In genomic region chr12:26790645-26790994, GRCh38 we compare ENCODE assay signal across 16 cellular contexts. TPM values are rescaled to one million over a fixed set of nuclear protein-coding genes. Genes with fewer than 3 reads are reported as not detected.
A peak's percentile ranks its signal among the peaks of the same experiment; 100 is the strongest.
DNase-seq lines count a peak whose midpoint lies in the region; ATAC-seq and TF ChIP-seq lines count a peak whose summit lies in the region.
"Had no signal": no experiment of that assay in that cellular context is flagged by ENCODE, and none has a peak within 500 bp of the region (broad histone marks: within the 10 kb centered on the region; RNA-seq: fewer than 3 reads in every experiment).

No MANE protein-coding gene starts in this region.

- no peak for TF ChIP-seq CTCF in HFFc6 (IDR thresholded peaks at IDR 0.05)
- TF ChIP-seq CTCF in brain microvascular endothelial cell (IDR thresholded peaks at IDR 0.05; ENCODE audit: low read depth, low read length, missing control alignments) = no peak

- H3K4me2 ChIP-seq in BLaER1 treated with 17β-estradiol and CSF1 and Interleukin-3, amounts not matched to agents 10 nM and 100 nM = peak overlapping the region in 6 of 11 experiments; percentile 47 to 80 (median 74); a peak in 11 of 22 replicates

- no peaks in the 10 kb centered on the region for H3K36me3 Mint-ChIP-seq in HFFc6 (ENCODE audit: low read depth)
- peaks cover 21% of the 10 kb centered on the region for H3K36me3 Mint-ChIP-seq in activated T-helper 1 cell treated with anti-CD3 and anti-CD28 coated beads, Interleukin-12 subunit alpha, Interleukin-12 subunit beta, Interleukin-2, Interleukin-4 antibody, amounts not matched to agents 30 ng/mL and 10 ng/mL and 1 ng/mL, durations not matched to agents 14 hours and 24 hours and 36 hours (ENCODE audit: low read depth)

- no peak overlapping the region for H3K4me3 Mint-ChIP-seq in HFFc6
- no peak overlapping the region for H3K4me3 Mint-ChIP-seq in activated T-helper 1 cell treated with anti-CD3 and anti-CD28 coated beads, Interleukin-12 subunit alpha, Interleukin-12 subunit beta, Interleukin-2, Interleukin-4 antibody, amounts not matched to agents 30 ng/mL and 10 ng/mL and 1 ng/mL, durations not matched to agents 14 hours and 24 hours and 36 hours
- H3K4me3 Mint-ChIP-seq: activated naive CD4-positive, alpha-beta T cell treated with anti-CD3 and anti-CD28 coated beads, Interleukin-2, amount 50 U/mL, for 24 hours; stimulated activated naive B cell treated with anti-CD40 and anti-IgM and Interleukin-4, amounts not matched to agents 10 μg/mL and 1 μg/mL and 100 μg/mL, for 72 hours had no signal

- peaks cover 0 to 30% (median 0%) of the 10 kb centered on the region in 11 experiments; a peak in 6 of 22 replicates for H3K36me3 ChIP-seq in BLaER1 treated with 17β-estradiol and CSF1 and Interleukin-3, amounts not matched to agents 10 nM and 100 nM
- no peaks in the 10 kb centered on the region for H3K36me3 ChIP-seq in brain microvascular endothelial cell (replicated peaks)
- H3K36me3 ChIP-seq in mucosa of rectum (ENCODE audit: control insufficient read depth in 2 of 2, insufficient read depth in 2 of 2, low read length in 2 of 2) = no peaks in the 10 kb centered on the region
- H3K36me3 ChIP-seq: Peyer's patch had no signal

- H3K9me3 ChIP-seq in BLaER1 treated with 17β-estradiol and CSF1 and Interleukin-3, amounts not matched to agents 10 nM and 100 nM (replicated peaks in 1 of 11) = peaks cover 0 to 12% (median 0%) of the 10 kb centered on the region in 11 experiments; a peak in 3 of 22 replicates
- no peaks in the 10 kb centered on the region for H3K9me3 ChIP-seq in mucosa of rectum (ENCODE audit: control insufficient read depth in 2 of 2, low read length in 2 of 2)
- H3K9me3 ChIP-seq: body of pancreas, Peyer's patch had no signal

- no peak for DNase-seq in HFFc6
- DNase-seq in brain microvascular endothelial cell = no peak
- no peak for DNase-seq in stimulated activated naive CD4-positive, alpha-beta T cell treated with Interleukin-2 at 50 U/mL for 16 hours (lab: John Stamatoyannopoulos, UW)
- DNase-seq in activated T-helper 1 cell treated with anti-CD3 and anti-CD28 coated beads, Interleukin-12 subunit alpha, Interleukin-12 subunit beta, Interleukin-2, Interleukin-4 antibody, amounts not matched to agents 30 ng/mL and 10 ng/mL and 1 ng/mL, durations not matched to agents 14 hours and 24 hours and 36 hours (ENCODE audit: low spot score) = no peak
- no peak for DNase-seq in cardiac septum (ENCODE audit: low spot score)
- DNase-seq: activated CD4-positive, alpha-beta T cell treated with anti-CD3 and anti-CD28 coated beads, Interleukin-2, amount 50 U/mL, for 1 hour; NCI-H1105; NCI-H748 treated with DMSO at 0.1 percent for 48 hours; Peyer's patch; stimulated activated naive B cell treated with anti-CD40 and anti-IgM and Interleukin-4, amounts not matched to agents 10 μg/mL and 1 μg/mL and 100 μg/mL, for 72 hours had no signal

- no peaks in the 10 kb centered on the region; a peak in 2 of 22 replicates for H4K20me1 ChIP-seq in BLaER1 treated with 17β-estradiol and CSF1 and Interleukin-3, amounts not matched to agents 10 nM and 100 nM

- peak overlapping the region; percentile 56 for H3K27ac Mint-ChIP-seq in HFFc6
- H3K27ac Mint-ChIP-seq in activated T-helper 1 cell treated with anti-CD3 and anti-CD28 coated beads, Interleukin-12 subunit alpha, Interleukin-12 subunit beta, Interleukin-2, Interleukin-4 antibody, amounts not matched to agents 30 ng/mL and 10 ng/mL and 1 ng/mL, durations not matched to agents 14 hours and 24 hours and 36 hours = no peak overlapping the region
- H3K27ac Mint-ChIP-seq: activated naive CD4-positive, alpha-beta T cell treated with anti-CD3 and anti-CD28 coated beads, Interleukin-2, amount 50 U/mL, for 24 hours; stimulated activated naive B cell treated with anti-CD40 and anti-IgM and Interleukin-4, amounts not matched to agents 10 μg/mL and 1 μg/mL and 100 μg/mL, for 72 hours had no signal

- peaks cover 12 to 58% (median 19%) of the 10 kb centered on the region in 10 experiments for H3K4me1 ChIP-seq in BLaER1 treated with 17β-estradiol and CSF1 and Interleukin-3, amounts not matched to agents 10 nM and 100 nM
- peaks cover 15 to 17% of the 10 kb centered on the region in 2 donors for H3K4me1 ChIP-seq in mucosa of rectum (ENCODE audit: control insufficient read depth in 2 of 2, insufficient read depth in 2 of 2, low read length in 2 of 2)

- in situ Hi-C loops in brain microvascular endothelial cell (cut with HindIII; ENCODE audit: low pct_ligation_motif_present, low sequenced_read_pairs) = no loop called here

- ATAC-seq in GM19397 (IDR thresholded peaks at IDR 0.05; ENCODE audit: unreplicated experiment) = no peak
- ATAC-seq: body of pancreas, K562 had no signal

- H3K4me1 Mint-ChIP-seq in HFFc6 (ENCODE audit: low read depth) = peaks cover 66% of the 10 kb centered on the region
- H3K4me1 Mint-ChIP-seq in activated T-helper 1 cell treated with anti-CD3 and anti-CD28 coated beads, Interleukin-12 subunit alpha, Interleukin-12 subunit beta, Interleukin-2, Interleukin-4 antibody, amounts not matched to agents 30 ng/mL and 10 ng/mL and 1 ng/mL, durations not matched to agents 14 hours and 24 hours and 36 hours (ENCODE audit: low read depth) = peaks cover 31% of the 10 kb centered on the region

- peak overlapping the region in 7 of 11 experiments; percentile 4 to 76 (median 64); a peak in 11 of 22 replicates for H3K27ac ChIP-seq in BLaER1 treated with 17β-estradiol and CSF1 and Interleukin-3, amounts not matched to agents 10 nM and 100 nM
- peak overlapping the region; percentile 24 for H3K27ac ChIP-seq in brain microvascular endothelial cell
- H3K27ac ChIP-seq in mucosa of rectum (ENCODE audit: low read depth in 2 of 2, low read length in 2 of 2) = peak overlapping the region; percentile 3 to 37

- intact Hi-C loops in activated T-helper 1 cell treated with anti-CD3 and anti-CD28 coated beads, Interleukin-12 subunit alpha, Interleukin-12 subunit beta, Interleukin-2, Interleukin-4 antibody, amounts not matched to agents 30 ng/mL and 10 ng/mL and 1 ng/mL, durations not matched to agents 14 hours and 24 hours and 36 hours (cut with micrococcal nuclease) = no loop called here
- intact Hi-C loops in cardiac septum (cut with DNase I) = no loop called here

- no peaks in the 10 kb centered on the region for H3K9me3 Mint-ChIP-seq in HFFc6
- no peaks in the 10 kb centered on the region for H3K9me3 Mint-ChIP-seq in activated T-helper 1 cell treated with anti-CD3 and anti-CD28 coated beads, Interleukin-12 subunit alpha, Interleukin-12 subunit beta, Interleukin-2, Interleukin-4 antibody, amounts not matched to agents 30 ng/mL and 10 ng/mL and 1 ng/mL, durations not matched to agents 14 hours and 24 hours and 36 hours
- H3K9me3 Mint-ChIP-seq: activated naive CD4-positive, alpha-beta T cell treated with anti-CD3 and anti-CD28 coated beads, Interleukin-2, amount 50 U/mL, for 24 hours had no signal

- H3K4me3 ChIP-seq in BLaER1 treated with 17β-estradiol and CSF1 and Interleukin-3, amounts not matched to agents 10 nM and 100 nM = no peak overlapping the region
- H3K4me3 ChIP-seq in brain microvascular endothelial cell (ENCODE audit: low read depth, low read length) (no peak overlapping the region), mucosa of rectum (ENCODE audit: low read length in 2 of 2) (no peak overlapping the region)
- H3K4me3 ChIP-seq: body of pancreas, K562, Peyer's patch had no signal

- no peaks in the 10 kb centered on the region for H3K27me3 Mint-ChIP-seq in HFFc6 (ENCODE audit: insufficient read depth)
- no peaks in the 10 kb centered on the region for H3K27me3 Mint-ChIP-seq in activated T-helper 1 cell treated with anti-CD3 and anti-CD28 coated beads, Interleukin-12 subunit alpha, Interleukin-12 subunit beta, Interleukin-2, Interleukin-4 antibody, amounts not matched to agents 30 ng/mL and 10 ng/mL and 1 ng/mL, durations not matched to agents 14 hours and 24 hours and 36 hours (ENCODE audit: insufficient read depth)
- H3K27me3 Mint-ChIP-seq: activated naive CD4-positive, alpha-beta T cell treated with anti-CD3 and anti-CD28 coated beads, Interleukin-2, amount 50 U/mL, for 24 hours; stimulated activated naive B cell treated with anti-CD40 and anti-IgM and Interleukin-4, amounts not matched to agents 10 μg/mL and 1 μg/mL and 100 μg/mL, for 72 hours had no signal

- no peaks in the 10 kb centered on the region for H3K27me3 ChIP-seq in BLaER1 treated with 17β-estradiol and CSF1 and Interleukin-3, amounts not matched to agents 10 nM and 100 nM
- H3K27me3 ChIP-seq in brain microvascular endothelial cell (replicated peaks) (no peaks in the 10 kb centered on the region), mucosa of rectum (ENCODE audit: control insufficient read depth in 2 of 2, insufficient read depth in 2 of 2, low read length in 2 of 2) (no peaks in the 10 kb centered on the region)
- H3K27me3 ChIP-seq: body of pancreas, Peyer's patch had no signal

- H3K9ac ChIP-seq in BLaER1 treated with 17β-estradiol and CSF1 and Interleukin-3, amounts not matched to agents 10 nM and 100 nM = peak overlapping the region in 2 of 11 experiments; percentile 8 to 19; a peak in 2 of 22 replicates
- H3K9ac ChIP-seq in mucosa of rectum (ENCODE audit: low read depth in 1 of 2, low read length in 2 of 2) = peak overlapping the region in 1 of 2 donors; percentile 33

RNA-seq across cellular contexts. Expression of gene ITPR2, which starts 42.4 kb away (rescaled TPM):
- 1 to 10 TPM; 6.9 to 8.4 (median 7.6) TPM for total RNA-seq in HFFc6 (2021; fragmentation: NEBNext Ultra II Directional; extraction: Animal tissue kit (Norgen Biotek cat#: 25700))
- 33.0 and 34.2 TPM in 2 replicates for total RNA-seq in activated T-helper 1 cell treated with anti-CD3 and anti-CD28 coated beads, Interleukin-12 subunit alpha, Interleukin-12 subunit beta, Interleukin-2, Interleukin-4 antibody, amounts not matched to agents 30 ng/mL and 10 ng/mL and 1 ng/mL, durations not matched to agents 14 hours and 24 hours and 36 hours
- 20.9 TPM for total RNA-seq in cardiac septum
